17 cellular contexts compared by ENCODE assay signal in genomic region chr11:17786824-17787525, GRCh38. TPM values are rescaled to one million over a fixed set of nuclear protein-coding genes. Genes with fewer than 3 reads are reported as not detected.
A peak's percentile ranks its signal among the peaks of the same experiment; 100 is the strongest.
DNase-seq lines count a peak whose midpoint lies in the region; ATAC-seq and TF ChIP-seq lines count a peak whose summit lies in the region.
"Had no signal": no experiment of that assay in that cellular context is flagged by ENCODE, and none has a peak within 500 bp of the region (broad histone marks: within the 10 kb centered on the region; RNA-seq: fewer than 3 reads in every experiment).

No MANE protein-coding gene starts in this region.

- DNase-seq in BJ (ENCODE audit: low read depth) (peak; percentile 35), PC-3 (peak; percentile 86), epithelial cell of esophagus (ENCODE audit: low read depth) (peak; percentile 96), neural progenitor cell (ENCODE audit: low spot score) (peak; percentile 32), SIG-M5 (lab: John Stamatoyannopoulos, UW) (no peak), NCI-H1092 (lab: John Stamatoyannopoulos, UW) (no peak), GM13976 (ENCODE audit: low spot score) (no peak)
- DNase-seq: activated CD4-positive, alpha-beta memory T cell treated with anti-CD3 and anti-CD28 coated beads, Interleukin-2, amount 10 ng/mL, durations not matched to agents 7 days and 5 days; immature natural killer cell; NCI-H1417 treated with DMSO at 0.1 percent for 48 hours; NCI-H82 had no signal

- no peak overlapping the region for H3K4me3 Mint-ChIP-seq in neural progenitor cell
- H3K4me3 Mint-ChIP-seq: activated CD4-positive, alpha-beta memory T cell treated with anti-CD3 and anti-CD28 coated beads, Interleukin-2, amount 10 ng/mL, durations not matched to agents 7 days and 5 days; activated naive CD4-positive, alpha-beta T cell treated with anti-CD3 and anti-CD28 coated beads, Interleukin-2, amount 50 U/mL, for 24 hours; immature natural killer cell; natural killer cell treated with Interleukin-12 subunit alpha and Interleukin-12 subunit beta and Interleukin-15 and Interleukin-18, amount 100 ng/mL, for 72 hours; stimulated activated memory B cell treated with anti-CD40 and anti-IgM and Interleukin-4, amounts not matched to agents 10 μg/mL and 1 μg/mL and 100 μg/mL, for 72 hours had no signal

- CTCF ChIA-PET in BJ (lab: Yijun Ruan, JAX) (interaction anchor here (0.6 to 2.0 kb wide), 3 partner anchors 26 to 199 kb away, joined by 3 to 5 read pairs (median 4); no protein-coding TSS in a partner anchor), PC-3 (lab: Charles Lee) (no interaction called here)

- H3K36me3 Mint-ChIP-seq in neural progenitor cell: peaks cover 2% of the 10 kb centered on the region
- H3K36me3 Mint-ChIP-seq: natural killer cell treated with Interleukin-12 subunit alpha and Interleukin-12 subunit beta and Interleukin-15 and Interleukin-18, amount 100 ng/mL, for 72 hours had no signal

- peaks cover 5% of the 10 kb centered on the region for H3F3A ChIP-seq in PC-3 (ENCODE audit: low read length, unreplicated experiment)
- no peaks in the 10 kb centered on the region for H3F3A ChIP-seq in neural progenitor cell (ENCODE audit: low read depth)

- no peaks in the 10 kb centered on the region for H3K9me3 ChIP-seq in PC-3 (ENCODE audit: low read length)
- H3K9me3 ChIP-seq in neural progenitor cell (ENCODE audit: low read depth): no peaks in the 10 kb centered on the region

- H3K4me1 Mint-ChIP-seq in neural progenitor cell: no peaks in the 10 kb centered on the region
- H3K4me1 Mint-ChIP-seq: activated CD4-positive, alpha-beta memory T cell treated with anti-CD3 and anti-CD28 coated beads, Interleukin-2, amount 10 ng/mL, durations not matched to agents 7 days and 5 days; activated naive CD4-positive, alpha-beta T cell treated with anti-CD3 and anti-CD28 coated beads, Interleukin-2, amount 50 U/mL, for 24 hours; immature natural killer cell; stimulated activated memory B cell treated with anti-CD40 and anti-IgM and Interleukin-4, amounts not matched to agents 10 μg/mL and 1 μg/mL and 100 μg/mL, for 72 hours had no signal

- no TSS peak for BruUV-seq in PC-3 (replicated peaks; lab: Mats Ljungman, UMichigan)

- H3K9ac ChIP-seq in PC-3 (ENCODE audit: low read length) (peak overlapping the region; percentile 52), neural progenitor cell (no peak overlapping the region)

- H3K4me3 ChIP-seq in BJ (ENCODE audit: low read depth, low read length) (no peak overlapping the region), PC-3 (ENCODE audit: low read length) (no peak overlapping the region), epithelial cell of esophagus (ENCODE audit: low read length) (no peak overlapping the region), neural progenitor cell (no peak overlapping the region)

- H2AFZ ChIP-seq in PC-3 (ENCODE audit: low read length) (peak overlapping the region; percentile 51), neural progenitor cell (replicated peaks) (no peak overlapping the region)

- POLR2A ChIA-PET in BJ (lab: Charles Lee) (no interaction called here), PC-3 (lab: Charles Lee; ENCODE audit: unreplicated experiment) (no interaction called here)

- no peaks in the 10 kb centered on the region for H4K20me1 ChIP-seq in PC-3 (ENCODE audit: low read length)
- no peaks in the 10 kb centered on the region for H4K20me1 ChIP-seq in neural progenitor cell (ENCODE audit: low read depth)

- no peak overlapping the region for H3K27ac Mint-ChIP-seq in neural progenitor cell
- H3K27ac Mint-ChIP-seq: activated CD4-positive, alpha-beta memory T cell treated with anti-CD3 and anti-CD28 coated beads, Interleukin-2, amount 10 ng/mL, durations not matched to agents 7 days and 5 days; activated naive CD4-positive, alpha-beta T cell treated with anti-CD3 and anti-CD28 coated beads, Interleukin-2, amount 50 U/mL, for 24 hours; immature natural killer cell; natural killer cell treated with Interleukin-12 subunit alpha and Interleukin-12 subunit beta and Interleukin-15 and Interleukin-18, amount 100 ng/mL, for 72 hours; stimulated activated memory B cell treated with anti-CD40 and anti-IgM and Interleukin-4, amounts not matched to agents 10 μg/mL and 1 μg/mL and 100 μg/mL, for 72 hours had no signal

- H3K36me3 ChIP-seq in BJ (ENCODE audit: control insufficient read depth, insufficient read depth, low read length): no peaks in the 10 kb centered on the region
- H3K36me3 ChIP-seq in PC-3 (ENCODE audit: low read depth, low read length): no peaks in the 10 kb centered on the region
- H3K36me3 ChIP-seq in neural progenitor cell: no peaks in the 10 kb centered on the region

- peak; percentile 99 for ATAC-seq in PC-3
- ATAC-seq in HG03097 (IDR thresholded peaks at IDR 0.05; ENCODE audit: low FRiP score, unreplicated experiment): no peak
- ATAC-seq: natural killer cell treated with Interleukin-12 subunit alpha and Interleukin-12 subunit beta and Interleukin-15 and Interleukin-18, amount 100 ng/mL, for 72 hours; stimulated activated memory B cell treated with anti-CD40 and anti-IgM and Interleukin-4, amounts not matched to agents 10 μg/mL and 1 μg/mL and 100 μg/mL, for 72 hours had no signal

- no peaks in the 10 kb centered on the region for H3K9me3 Mint-ChIP-seq in neural progenitor cell
- H3K9me3 Mint-ChIP-seq: activated CD4-positive, alpha-beta memory T cell treated with anti-CD3 and anti-CD28 coated beads, Interleukin-2, amount 10 ng/mL, durations not matched to agents 7 days and 5 days; activated naive CD4-positive, alpha-beta T cell treated with anti-CD3 and anti-CD28 coated beads, Interleukin-2, amount 50 U/mL, for 24 hours; immature natural killer cell; natural killer cell treated with Interleukin-12 subunit alpha and Interleukin-12 subunit beta and Interleukin-15 and Interleukin-18, amount 100 ng/mL, for 72 hours; stimulated activated memory B cell treated with anti-CD40 and anti-IgM and Interleukin-4, amounts not matched to agents 10 μg/mL and 1 μg/mL and 100 μg/mL, for 72 hours had no signal

- in situ Hi-C loops in GM13976 (cut with MboI; ENCODE audit: low sequenced_read_pairs, unreplicated experiment): no loop called here

- no peaks in the 10 kb centered on the region for H3K79me2 ChIP-seq in PC-3 (ENCODE audit: low read length)
- H3K79me2 ChIP-seq in neural progenitor cell (ENCODE audit: low read depth): no peaks in the 10 kb centered on the region

- intact Hi-C loops in PC-3 (cut with micrococcal nuclease): no loop called here

- H3K4me1 ChIP-seq in PC-3 (ENCODE audit: insufficient read depth, low read length) (peaks cover 30% of the 10 kb centered on the region), neural progenitor cell (peaks cover 3% of the 10 kb centered on the region)

- H3K27me3 Mint-ChIP-seq in neural progenitor cell (ENCODE audit: insufficient read depth, low read depth): peaks cover 5% of the 10 kb centered on the region
- H3K27me3 Mint-ChIP-seq: activated CD4-positive, alpha-beta memory T cell treated with anti-CD3 and anti-CD28 coated beads, Interleukin-2, amount 10 ng/mL, durations not matched to agents 7 days and 5 days; activated naive CD4-positive, alpha-beta T cell treated with anti-CD3 and anti-CD28 coated beads, Interleukin-2, amount 50 U/mL, for 24 hours; natural killer cell treated with Interleukin-12 subunit alpha and Interleukin-12 subunit beta and Interleukin-15 and Interleukin-18, amount 100 ng/mL, for 72 hours; stimulated activated memory B cell treated with anti-CD40 and anti-IgM and Interleukin-4, amounts not matched to agents 10 μg/mL and 1 μg/mL and 100 μg/mL, for 72 hours had no signal

- H3K4me2 ChIP-seq in PC-3 (ENCODE audit: low read length) (peak overlapping the region; percentile 38; the same call in 1 of the 2 replicates), neural progenitor cell (no peak overlapping the region)

- no peak for TF ChIP-seq CTCF in BJ (IDR thresholded peaks at IDR 0.05; ENCODE audit: insufficient read depth, low read depth, low read length)
- no peak for TF ChIP-seq CTCF in PC-3 (conservative IDR thresholded peaks at IDR 0.05; ENCODE audit: low read depth, low read length)
- no peak for TF ChIP-seq CTCF in epithelial cell of esophagus (IDR thresholded peaks at IDR 0.05; ENCODE audit: insufficient read depth, low read depth, low read length, missing control alignments)
- TF ChIP-seq CTCF in neural progenitor cell (IDR thresholded peaks at IDR 0.05): no peak
- no peak for TF ChIP-seq CTCF in GM13976 (IDR thresholded peaks at IDR 0.05; ENCODE audit: borderline replicate concordance, control extremely low read depth, extremely low read depth, insufficient read depth, missing control alignments)

- H3K27ac ChIP-seq in PC-3 (ENCODE audit: low read length): peak overlapping the region; percentile 86
- H3K27ac ChIP-seq in neural progenitor cell: no peak overlapping the region
- H3K27ac ChIP-seq: C4-2B had no signal

- H3K27me3 ChIP-seq in BJ (ENCODE audit: control insufficient read depth, insufficient read depth, low read length): no peaks in the 10 kb centered on the region
- H3K27me3 ChIP-seq in PC-3 (ENCODE audit: low read length): no peaks in the 10 kb centered on the region
- no peaks in the 10 kb centered on the region for H3K27me3 ChIP-seq in neural progenitor cell

- no peaks in the 10 kb centered on the region for H3K9me2 ChIP-seq in PC-3 (replicated peaks; ENCODE audit: low read length)

RNA-seq across cellular contexts. Expression of gene KCNC1, which starts 52.4 kb away (rescaled TPM):
- not detected in 2 replicates for polyA plus RNA-seq in BJ (2011; rRNA removed)
- polyA minus RNA-seq in BJ (2011; rRNA and poly(A)+ RNA removed): not detected in 2 replicates
- total RNA-seq in PC-3 (2014; rRNA removed) (not detected in 2 replicates), neural progenitor cell (ENCODE audit: low replicate concordance) (0.04 and 0.59 TPM in 2 replicates)
- total RNA-seq: activated CD4-positive, alpha-beta memory T cell treated with anti-CD3 and anti-CD28 coated beads, Interleukin-2, amount 10 ng/mL, durations not matched to agents 7 days and 5 days; natural killer cell treated with Interleukin-12 subunit alpha and Interleukin-12 subunit beta and Interleukin-15 and Interleukin-18, amount 100 ng/mL, for 72 hours; T-helper 1 cell treated with Interleukin-12 subunit alpha and Interleukin-12 subunit beta and Interleukin-4 antibody, amounts not matched to agents 30 ng/mL and 1 ng/mL, for 36 hours had no signal

Comparison
In these comparisons a context has a peak if more than half of its experiments do, and no peak if none do; other contexts are left out.
1. DNase-seq: peak in BJ (single experiment), PC-3 (single experiment), epithelial cell of esophagus (single experiment) and neural progenitor cell (single experiment); none in SIG-M5 (single experiment), NCI-H1092 (single experiment) and GM13976 (single experiment).